ENCODE assay signal across 8 cellular contexts in the genomic region with DNA sequence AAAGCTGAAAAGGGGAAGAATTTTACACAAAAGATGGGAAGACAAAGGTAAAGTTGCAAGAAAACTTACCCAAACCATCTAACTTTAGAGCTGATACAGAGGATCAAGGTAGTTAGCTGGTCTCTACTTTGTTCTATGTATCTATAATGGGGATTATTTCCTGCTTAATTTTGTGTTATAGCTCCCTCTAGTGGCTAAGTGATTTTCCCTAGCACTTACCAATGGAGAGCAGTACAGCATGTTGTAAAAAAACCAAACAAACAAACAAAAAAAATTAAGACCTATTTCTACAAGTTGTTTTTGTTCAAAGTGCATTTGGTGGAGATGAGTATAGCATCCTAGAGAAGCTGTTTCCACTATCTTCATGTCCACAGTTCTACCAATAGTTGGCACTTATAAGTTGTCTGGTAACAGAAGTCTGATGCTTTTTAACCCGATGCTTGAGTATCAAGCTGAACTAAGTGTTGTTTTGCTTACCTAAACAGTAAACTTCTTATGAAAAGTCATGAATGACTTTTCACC. TPM values are rescaled to one million over a fixed set of nuclear protein-coding genes. Genes with fewer than 3 reads are reported as not detected.
A peak's percentile ranks its signal among the peaks of the same experiment; 100 is the strongest.
DNase-seq lines count a peak whose midpoint lies in the region; ATAC-seq and TF ChIP-seq lines count a peak whose summit lies in the region.

No MANE protein-coding gene starts in this region.

- peak overlapping the region; percentile 51 for H3K4me3 Mint-ChIP-seq in activated T-cell treated with anti-CD3 and anti-CD28 coated beads, Interleukin-2, amount 50 U/mL, for 24 hours

- peaks cover 68% of the 10 kb centered on the region for H4K20me1 ChIP-seq in OCI-LY3 (ENCODE audit: insufficient read depth, low read length)
- H4K20me1 ChIP-seq in mammary epithelial cell (ENCODE audit: insufficient read depth, low read length) = peaks cover 10% of the 10 kb centered on the region

- no peak for DNase-seq in activated T-cell treated with anti-CD3 and anti-CD28 coated beads, Interleukin-2, amount 50 U/mL, for 24 hours
- no peak for DNase-seq in activated T-cell treated with anti-CD3 and anti-CD28 coated beads for 4 hours
- DNase-seq in KBM-7 = peak; percentile 87
- peak; percentile 48 for DNase-seq in mammary epithelial cell
- no peak for DNase-seq in left colon
- DNase-seq in transverse colon = no peak
- no peak for DNase-seq in stimulated activated CD4-positive, alpha-beta T cell treated with anti-CD3 and anti-CD28 coated beads, Interleukin-4, amount 100 ng/mL, for 24 hours

- peak; percentile 63 for ATAC-seq in left colon

- intact Hi-C loops in mammary epithelial cell (cut with micrococcal nuclease) = loop anchor here (1.0 to 10.0 kb wide), 4 partner anchors 141 to 867 kb away; partner anchors contain the start of genes CCDC182 and MSI2
- intact Hi-C loops in left colon (cut with DNase I, micrococcal nuclease) = loop anchor here (5.0 to 10.0 kb wide), 2 partner anchors 135 to 142 kb away; no protein-coding TSS in a partner anchor
- intact Hi-C loops in transverse colon (cut with DNase I; ENCODE audit: low total_unique reads) = loop anchor here (5.0 to 10.0 kb wide), 2 partner anchors 115 to 137 kb away; no protein-coding TSS in a partner anchor

- H3K4me3 ChIP-seq in OCI-LY3 (ENCODE audit: low read length) (no peak overlapping the region), mammary epithelial cell (replicated peaks in 1 of 3; ENCODE audit: insufficient read depth in 1 of 3, low read depth in 2 of 3, low read length in 3 of 3) (no peak overlapping the region), transverse colon (no peak overlapping the region)

- dilution Hi-C loops in mammary epithelial cell (cut with HindIII; ENCODE audit: low sequenced_read_pairs) = no loop called here

- TF ChIP-seq EP300 in transverse colon (IDR thresholded peaks at IDR 0.05; ENCODE audit: low read depth) = no peak

- H3K36me3 ChIP-seq in OCI-LY3 (replicated peaks; ENCODE audit: low read depth, low read length) (peaks cover 72% of the 10 kb centered on the region), mammary epithelial cell (ENCODE audit: insufficient read depth, low read length) (peaks cover 50% of the 10 kb centered on the region), transverse colon (peaks cover 0 to 29% (median 11%) of the 10 kb centered on the region in 4 donors)

- H3K9me3 Mint-ChIP-seq in activated T-cell treated with anti-CD3 and anti-CD28 coated beads, Interleukin-2, amount 50 U/mL, for 24 hours = no peaks in the 10 kb centered on the region

- CTCF ChIA-PET in mammary epithelial cell (lab: Charles Lee; ENCODE audit: low non-redundant PET) = interaction anchor here (0.5 to 0.7 kb wide), 5 partner anchors 14 to 1039 kb away, joined by 3 to 7 read pairs (median 5); partner anchors contain the start of gene COIL

- H3K9me3 ChIP-seq in OCI-LY3 (ENCODE audit: insufficient read depth, low read length) (no peaks in the 10 kb centered on the region), mammary epithelial cell (replicated peaks; ENCODE audit: insufficient read depth, low read length) (no peaks in the 10 kb centered on the region), transverse colon (no peaks in the 10 kb centered on the region)

- H3K27me3 ChIP-seq in OCI-LY3 (ENCODE audit: low read depth, low read length) (no peaks in the 10 kb centered on the region), mammary epithelial cell (ENCODE audit: insufficient read depth, low read length) (no peaks in the 10 kb centered on the region), transverse colon (no peaks in the 10 kb centered on the region)

- peaks cover 89% of the 10 kb centered on the region for H3K36me3 Mint-ChIP-seq in activated T-cell treated with anti-CD3 and anti-CD28 coated beads, Interleukin-2, amount 50 U/mL, for 24 hours (ENCODE audit: low read depth)

- H3K4me2 ChIP-seq in OCI-LY3 (ENCODE audit: low read length) (no peak overlapping the region; the same call in 1 of the 2 replicates), mammary epithelial cell (ENCODE audit: insufficient read depth, low read depth, low read length) (no peak overlapping the region)

- no peaks in the 10 kb centered on the region for H3K27me3 Mint-ChIP-seq in activated T-cell treated with anti-CD3 and anti-CD28 coated beads, Interleukin-2, amount 50 U/mL, for 24 hours

- peaks cover 33% of the 10 kb centered on the region for H3K79me2 ChIP-seq in OCI-LY3 (ENCODE audit: low read length)
- peaks cover 47% of the 10 kb centered on the region for H3K79me2 ChIP-seq in mammary epithelial cell (ENCODE audit: insufficient read depth, low read length)

- TF ChIP-seq CTCF in OCI-LY3 (IDR thresholded peaks at IDR 0.05; ENCODE audit: low read depth, low read length) (peak; percentile 94), mammary epithelial cell (conservative IDR thresholded peaks at IDR 0.05 in 1 of 2, IDR thresholded peaks at IDR 0.05 in 1 of 2; ENCODE audit: extremely low read depth in 1 of 2, insufficient read depth in 1 of 2, low read depth in 1 of 2, low read length in 2 of 2) (peak; percentile 73 to 74), transverse colon (IDR thresholded peaks at IDR 0.05) (peak; percentile 83 to 86 (median 86))

- peak overlapping the region; percentile 92 for H3K27ac Mint-ChIP-seq in activated T-cell treated with anti-CD3 and anti-CD28 coated beads, Interleukin-2, amount 50 U/mL, for 24 hours

- H3K9ac ChIP-seq in OCI-LY3 (ENCODE audit: low read length) = no peak overlapping the region
- no peak overlapping the region for H3K9ac ChIP-seq in mammary epithelial cell (ENCODE audit: insufficient read depth, low read length)

- TF ChIP-seq POLR2A in transverse colon (IDR thresholded peaks at IDR 0.05) = no peak

- peaks cover 91% of the 10 kb centered on the region for H3K4me1 Mint-ChIP-seq in activated T-cell treated with anti-CD3 and anti-CD28 coated beads, Interleukin-2, amount 50 U/mL, for 24 hours (ENCODE audit: low read depth)

- H3K4me1 ChIP-seq in OCI-LY3 (ENCODE audit: low read length) (peaks cover 55% of the 10 kb centered on the region), mammary epithelial cell (ENCODE audit: insufficient read depth, low read length) (peaks cover 10% of the 10 kb centered on the region), transverse colon (peaks cover 18 to 45% (median 21%) of the 10 kb centered on the region in 4 donors)

- H3K27ac ChIP-seq in OCI-LY3 (ENCODE audit: low read length) = 0 out of 2 replicates have a peak overlapping the region, but pooled peaks have one; percentile 22
- H3K27ac ChIP-seq in mammary epithelial cell (ENCODE audit: insufficient read depth, low read depth, low read length) = no peak overlapping the region
- no peak overlapping the region for H3K27ac ChIP-seq in transverse colon

- WGBS in mammary epithelial cell (ENCODE audit: low coverage, missing lambda C conversion rate) = 62% methylated on average over 1 of the region's 1 CpG
- WGBS in transverse colon (ENCODE audit: low coverage in 1 of 2), 2 donors = 39 to 60% methylated on average over 1 of the region's 1 CpG

- no TSS peak for BruUV-seq in mammary epithelial cell (replicated peaks; lab: Mats Ljungman, UMichigan)

- H2AFZ ChIP-seq in OCI-LY3 (ENCODE audit: low read depth, low read length) (no peak overlapping the region), mammary epithelial cell (ENCODE audit: low read depth, low read length) (no peak overlapping the region)

- in situ Hi-C loops in KBM-7 (cut with MboI; ENCODE audit: low pct_unique_long_range_greater_than_20kb, low sequenced_read_pairs) = loop anchor here (10.0 kb wide), 1 partner anchor 135 kb away; no protein-coding TSS in a partner anchor
- in situ Hi-C loops in mammary epithelial cell (cut with MboI; ENCODE audit: low sequenced_read_pairs in 2 of 2) = loop anchor here (5.0 to 25.0 kb wide), 4 partner anchors 95 to 887 kb away; partner anchors contain the start of gene MRPS23 (in 1 of the 2)
- in situ Hi-C loops in transverse colon (cut with MboI; ENCODE audit: low pct_ligation_motif_present in 1 of 4, low pct_unique_long_range_greater_than_20kb in 1 of 4, low sequenced_read_pairs in 3 of 4) = loop anchor here (5.0 to 25.0 kb wide), 3 partner anchors 88 to 142 kb away; partner anchors contain the start of gene DYNLL2 (in 1 of the 4)

RNA-seq across cellular contexts. Expression of gene SRSF1, which starts 7.5 kb away (rescaled TPM):
- total RNA-seq in mammary epithelial cell (100 to 1,000 TPM; 197 to 238 TPM), left colon (100 to 1,000 TPM; 148 to 159 TPM), transverse colon (100 to 1,000 TPM; 122 to 174 (median 143) TPM)
- 137 TPM for polyA plus RNA-seq in mammary epithelial cell
- polyA minus RNA-seq in mammary epithelial cell = 258 TPM

RNA-seq across cellular contexts. Expression of gene VEZF1, which starts 11.5 kb away (rescaled TPM):
- total RNA-seq in mammary epithelial cell (10 to 100 TPM; 20.5 to 34.7 TPM), left colon (10 to 100 TPM; 38.9 to 53.3 TPM), transverse colon (10 to 100 TPM; 44.0 to 65.1 (median 50.1) TPM)
- polyA plus RNA-seq in mammary epithelial cell = 17.6 TPM
- 20.1 TPM for polyA minus RNA-seq in mammary epithelial cell

RNA-seq across cellular contexts. Expression of gene CUEDC1, which starts 44.3 kb away (rescaled TPM):
- total RNA-seq in mammary epithelial cell = 10 to 100 TPM in 1 of 2 donors, 1 to 10 TPM in 1; 1.8 to 14.4 TPM
- polyA plus RNA-seq in mammary epithelial cell = 9.2 TPM
- polyA minus RNA-seq in mammary epithelial cell = 22.4 TPM
- 10 to 100 TPM; 16.5 to 29.6 TPM for total RNA-seq in left colon
- total RNA-seq in transverse colon = 10 to 100 TPM; 20.2 to 27.3 (median 24.6) TPM

Comparison
In these comparisons a context has a peak if more than half of its experiments do, and no peak if none do; other contexts are left out.
1. DNase-seq: peak in KBM-7 (single experiment) and mammary epithelial cell (single experiment); none in activated T-cell treated with anti-CD3 and anti-CD28 coated beads, Interleukin-2, amount 50 U/mL, for 24 hours (single experiment), activated T-cell treated with anti-CD3 and anti-CD28 coated beads for 4 hours (single experiment), left colon (0 of 2), transverse colon (single experiment) and stimulated activated CD4-positive, alpha-beta T cell treated with anti-CD3 and anti-CD28 coated beads, Interleukin-4, amount 100 ng/mL, for 24 hours (single experiment).
2. Peak in every context shown above with its lines, with median percentiles within 50 percentile points of each other: CTCF ChIP-seq.